ENCODE assay signal across 1 cellular context in the genomic region with DNA sequence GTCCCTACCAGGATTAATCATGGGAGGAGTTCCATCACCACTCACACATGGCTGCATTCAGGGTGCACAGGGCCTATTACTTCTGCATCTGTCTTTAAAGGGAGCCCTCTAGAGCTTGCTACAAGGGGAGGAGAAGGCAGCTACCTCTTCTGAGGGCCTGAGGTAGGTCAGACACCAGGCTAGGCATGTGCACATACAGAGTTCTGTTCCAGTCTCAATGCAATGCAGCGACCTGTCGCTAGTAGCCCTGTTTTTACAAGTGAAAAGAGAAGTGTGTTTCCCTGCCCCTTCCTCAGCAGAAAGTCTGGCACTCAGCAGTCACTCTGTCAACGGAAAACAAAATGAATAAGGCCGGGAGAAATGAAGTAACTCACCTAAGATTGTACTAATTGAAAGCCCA.
TF ChIP-seq lines count a peak whose summit lies in the region.

No MANE protein-coding gene starts in this region.

TF ChIP-seq in GM12878, 131 proteins besides CTCF, POLR2A, EP300 and RAD21 (continued from another document):
- TF ChIP-seq, protein P1, sequence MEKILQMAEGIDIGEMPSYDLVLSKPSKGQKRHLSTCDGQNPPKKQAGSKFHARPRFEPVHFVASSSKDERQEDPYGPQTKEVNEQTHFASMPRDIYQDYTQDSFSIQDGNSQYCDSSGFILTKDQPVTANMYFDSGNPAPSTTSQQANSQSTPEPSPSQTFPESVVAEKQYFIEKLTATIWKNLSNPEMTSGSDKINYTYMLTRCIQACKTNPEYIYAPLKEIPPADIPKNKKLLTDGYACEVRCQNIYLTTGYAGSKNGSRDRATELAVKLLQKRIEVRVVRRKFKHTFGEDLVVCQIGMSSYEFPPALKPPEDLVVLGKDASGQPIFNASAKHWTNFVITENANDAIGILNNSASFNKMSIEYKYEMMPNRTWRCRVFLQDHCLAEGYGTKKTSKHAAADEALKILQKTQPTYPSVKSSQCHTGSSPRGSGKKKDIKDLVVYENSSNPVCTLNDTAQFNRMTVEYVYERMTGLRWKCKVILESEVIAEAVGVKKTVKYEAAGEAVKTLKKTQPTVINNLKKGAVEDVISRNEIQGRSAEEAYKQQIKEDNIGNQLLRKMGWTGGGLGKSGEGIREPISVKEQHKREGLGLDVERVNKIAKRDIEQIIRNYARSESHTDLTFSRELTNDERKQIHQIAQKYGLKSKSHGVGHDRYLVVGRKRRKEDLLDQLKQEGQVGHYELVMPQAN (conservative IDR thresholded peaks at IDR 0.05): no peak
- TF ChIP-seq, protein P2, sequence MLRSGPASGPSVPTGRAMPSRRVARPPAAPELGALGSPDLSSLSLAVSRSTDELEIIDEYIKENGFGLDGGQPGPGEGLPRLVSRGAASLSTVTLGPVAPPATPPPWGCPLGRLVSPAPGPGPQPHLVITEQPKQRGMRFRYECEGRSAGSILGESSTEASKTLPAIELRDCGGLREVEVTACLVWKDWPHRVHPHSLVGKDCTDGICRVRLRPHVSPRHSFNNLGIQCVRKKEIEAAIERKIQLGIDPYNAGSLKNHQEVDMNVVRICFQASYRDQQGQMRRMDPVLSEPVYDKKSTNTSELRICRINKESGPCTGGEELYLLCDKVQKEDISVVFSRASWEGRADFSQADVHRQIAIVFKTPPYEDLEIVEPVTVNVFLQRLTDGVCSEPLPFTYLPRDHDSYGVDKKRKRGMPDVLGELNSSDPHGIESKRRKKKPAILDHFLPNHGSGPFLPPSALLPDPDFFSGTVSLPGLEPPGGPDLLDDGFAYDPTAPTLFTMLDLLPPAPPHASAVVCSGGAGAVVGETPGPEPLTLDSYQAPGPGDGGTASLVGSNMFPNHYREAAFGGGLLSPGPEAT (IDR thresholded peaks at IDR 0.05; ENCODE audit: low read depth): no peak
- no peak for TF ChIP-seq SMAD1 (IDR thresholded peaks at IDR 0.05; ENCODE audit: low read depth, partially characterized antibody)
- no peak for TF ChIP-seq BHLHE40 (IDR thresholded peaks at IDR 0.05; ENCODE audit: borderline replicate concordance in 1 of 2, low read depth in 2 of 2, low read length in 1 of 2)
